Comparison of ENCODE assay signal across 8 cellular contexts in genomic region chr7:27187702-27188665, GRCh38. TPM values are rescaled to one million over a fixed set of nuclear protein-coding genes. Genes with fewer than 3 reads are reported as not detected.
DNase-seq lines count a peak whose midpoint lies in the region; ATAC-seq and TF ChIP-seq lines count a peak whose summit lies in the region.

No MANE protein-coding gene starts in this region.

- H4K20me1 ChIP-seq in DND-41 (ENCODE audit: insufficient read depth, low read length) (no peaks in the 10 kb centered on the region), PC-3 (ENCODE audit: low read length) (no peaks in the 10 kb centered on the region)

- H3K27ac ChIP-seq in DND-41 (ENCODE audit: low read length) (no peak overlapping the region), PC-3 (ENCODE audit: low read length) (peak overlapping the region; percentile 97), epithelial cell of prostate (peak overlapping the region; percentile 90), ovary (no peak overlapping the region)

- DNase-seq in DND-41 (peak; percentile 41), PC-3 (peak; percentile 52), epithelial cell of prostate (ENCODE audit: low read depth, low spot score) (no peak), ovary (peak in 1 of 5 donors; percentile 22), DMS153 treated with DMSO at 0.1 percent for 48 hours (lab: John Stamatoyannopoulos, UW; ENCODE audit: unreplicated experiment) (no peak), NCI-H1436 (lab: John Stamatoyannopoulos, UW) (no peak), NCI-H524 treated with DMSO at 0.1 percent for 48 hours (lab: John Stamatoyannopoulos, UW) (no peak)

- TF ChIP-seq POLR2A in ovary (IDR thresholded peaks at IDR 0.05): no peak

- H3K36me3 ChIP-seq in DND-41 (ENCODE audit: insufficient read depth, low read length) (no peaks in the 10 kb centered on the region), PC-3 (ENCODE audit: low read depth, low read length) (no peaks in the 10 kb centered on the region), ovary (no peaks in the 10 kb centered on the region)

- H3K4me2 ChIP-seq in DND-41 (ENCODE audit: insufficient read depth, low read length): peak overlapping the region; percentile 55
- H3K4me2 ChIP-seq in PC-3 (ENCODE audit: low read length): peak overlapping the region; percentile 99

- no TSS peak for BruUV-seq in PC-3 (replicated peaks; lab: Mats Ljungman, UMichigan)

- ATAC-seq in DND-41 (ENCODE audit: insufficient read depth, low read depth): peak; percentile 71
- no peak for ATAC-seq in PC-3
- no peak for ATAC-seq in GM21723 (IDR thresholded peaks at IDR 0.05; ENCODE audit: unreplicated experiment)

- intact Hi-C loops in PC-3 (cut with micrococcal nuclease): no loop called here
- intact Hi-C loops in ovary (cut with DNase I): loop anchor here in 1 of 4 donors (10.0 kb wide), 1 partner anchor 1323 kb away; no protein-coding TSS in a partner anchor

- H3K79me2 ChIP-seq in DND-41 (ENCODE audit: insufficient read depth, low read length): no peaks in the 10 kb centered on the region
- H3K79me2 ChIP-seq in PC-3 (ENCODE audit: low read length): peaks cover 100% of the 10 kb centered on the region

- CTCF ChIA-PET in PC-3 (lab: Charles Lee): interaction anchor here (0.6 to 1.8 kb wide), 2 partner anchors 8 to 1903 kb away, joined by 6 to 11 read pairs; no protein-coding TSS in a partner anchor

- WGBS in ovary, 3 donors: 6 to 25% (median 7%) methylated on average over 55 of the region's 55 CpGs

- H2AFZ ChIP-seq in DND-41 (ENCODE audit: low read depth, low read length) (no peak overlapping the region), PC-3 (ENCODE audit: low read length) (peak overlapping the region; percentile 1; the same call in 1 of the 2 replicates)

- TF ChIP-seq CTCF in DND-41 (IDR thresholded peaks at IDR 0.05; ENCODE audit: borderline replicate concordance, extremely low read depth, low read length, poor library complexity, severe bottlenecking) (no peak), PC-3 (conservative IDR thresholded peaks at IDR 0.05; ENCODE audit: low read depth, low read length) (no peak), ovary (IDR thresholded peaks at IDR 0.05) (no peak)

- H3K27me3 ChIP-seq in DND-41 (ENCODE audit: insufficient read depth, low read length, poor library complexity): peaks cover 14% of the 10 kb centered on the region
- H3K27me3 ChIP-seq in PC-3 (ENCODE audit: low read length): no peaks in the 10 kb centered on the region
- peaks cover 17% of the 10 kb centered on the region for H3K27me3 ChIP-seq in ovary

- H3F3A ChIP-seq in PC-3 (ENCODE audit: low read length, unreplicated experiment): no peaks in the 10 kb centered on the region

- H3K9ac ChIP-seq in DND-41 (ENCODE audit: low read depth, low read length): no peak overlapping the region
- peak overlapping the region; percentile 97 for H3K9ac ChIP-seq in PC-3 (ENCODE audit: low read length)

- H3K4me1 ChIP-seq in DND-41 (ENCODE audit: insufficient read depth, low read length) (peaks cover 18% of the 10 kb centered on the region), PC-3 (ENCODE audit: insufficient read depth, low read length) (peaks cover 41% of the 10 kb centered on the region), ovary (ENCODE audit: insufficient read depth) (peaks cover 4% of the 10 kb centered on the region)

- no peak for TF ChIP-seq EP300 in ovary (IDR thresholded peaks at IDR 0.05)

- H3K9me3 ChIP-seq in DND-41 (ENCODE audit: insufficient read depth, low read length, severe bottlenecking): no peaks in the 10 kb centered on the region
- H3K9me3 ChIP-seq in PC-3 (ENCODE audit: low read length): no peaks in the 10 kb centered on the region
- H3K9me3 ChIP-seq in ovary: no peaks in the 10 kb centered on the region

- no peaks in the 10 kb centered on the region for H3K9me2 ChIP-seq in PC-3 (replicated peaks; ENCODE audit: low read length)

- POLR2A ChIA-PET in PC-3 (lab: Charles Lee; ENCODE audit: unreplicated experiment): interaction anchor here (0.7 to 2.6 kb wide), 8 partner anchors 9 to 733 kb away, joined by 3 to 24 read pairs (median 4); partner anchors contain the start of gene HOXA13

- H3K4me3 ChIP-seq in DND-41 (ENCODE audit: low read depth in 1 of 2, low read length in 2 of 2) (peak overlapping the region in 1 of 2 experiments; percentile 22; a peak in 2 of 4 replicates), PC-3 (ENCODE audit: low read length) (peak overlapping the region; percentile 91), ovary (peak overlapping the region; percentile 39)

RNA-seq across cellular contexts. Expression of gene HOXA11, which starts 3.0 kb away (rescaled TPM):
- total RNA-seq in PC-3 (2014; rRNA removed): 26.6 and 31.4 TPM in 2 replicates
- 1 to 10 TPM in 3 of 7 donors, under 1 TPM in 1, not detected in 3; 0.23 to 2.0 (median 1.5) TPM for total RNA-seq in ovary
- polyA plus RNA-seq in ovary: under 1 TPM; 0.11 to 0.65 TPM

RNA-seq across cellular contexts. Expression of gene HOXA13, which starts 11.9 kb away (rescaled TPM):
- total RNA-seq in PC-3 (2014; rRNA removed) (12.1 and 14.9 TPM in 2 replicates), ovary (not detected)
- polyA plus RNA-seq in ovary: under 1 TPM in 1 of 2 donors, not detected in 1; 0.07 TPM

RNA-seq across cellular contexts. Expression of gene HOXA10, which starts 13.9 kb away (rescaled TPM):
- total RNA-seq in PC-3 (2014; rRNA removed): 36.0 and 46.1 TPM in 2 replicates
- 1 to 10 TPM in 3 of 7 donors, under 1 TPM in 3, not detected in 1; 0.25 to 2.0 (median 0.91) TPM for total RNA-seq in ovary
- polyA plus RNA-seq in ovary: 1 to 10 TPM in 1 of 2 donors, under 1 TPM in 1; 0.34 to 2.8 TPM

RNA-seq across cellular contexts. Expression of gene HOXA9, which starts 22.6 kb away (rescaled TPM):
- total RNA-seq in PC-3 (2014; rRNA removed): 69.0 and 85.3 TPM in 2 replicates
- total RNA-seq in ovary: 1 to 10 TPM in 1 of 7 donors, under 1 TPM in 5, not detected in 1; 0.12 to 1.0 (median 0.57) TPM
- polyA plus RNA-seq in ovary: 1 to 10 TPM in 1 of 2 donors, under 1 TPM in 1; 0.22 to 2.5 TPM

RNA-seq across cellular contexts. Expression of gene HOXA7, which starts 31.5 kb away (rescaled TPM):
- total RNA-seq in PC-3 (2014; rRNA removed) (2.6 and 2.8 TPM in 2 replicates), ovary (1 to 10 TPM in 3 of 7 donors, under 1 TPM in 4; 0.23 to 4.5 (median 0.75) TPM)
- 1 to 10 TPM in 1 of 2 donors, under 1 TPM in 1; 0.53 to 4.1 TPM for polyA plus RNA-seq in ovary

Comparison
In these comparisons a context has a peak if more than half of its experiments do, and no peak if none do; other contexts are left out.
1. DNase-seq: peak in DND-41 (single experiment) and PC-3 (single experiment); none in epithelial cell of prostate (single experiment), DMS153 treated with DMSO at 0.1 percent for 48 hours (single experiment), NCI-H1436 (single experiment) and NCI-H524 treated with DMSO at 0.1 percent for 48 hours (single experiment).
2. H3K27ac ChIP-seq: peak in PC-3 (single experiment) and epithelial cell of prostate (single experiment); none in DND-41 (single experiment) and ovary (0 of 2).
3. RNA of gene HOXA13, which starts 11.9 kb away (total RNA-seq): 12.1 to 14.9 TPM in PC-3; not detected in ovary; every median in the first group is over 10 times any median in the second.
4. RNA of gene HOXA10, which starts 13.9 kb away (total RNA-seq): 36.0 to 46.1 TPM in PC-3; 0.25 to 2.0 TPM in ovary; every median in the first group is over 10 times any median in the second.